In genomic region chr1:240164742-240165141, GRCh38 we compare ENCODE assay signal across 24 cellular contexts.
DNase-seq lines count a peak whose midpoint lies in the region; FAIRE-seq and TF ChIP-seq lines count a peak whose summit lies in the region.
"Had no signal": no experiment of that assay in that cellular context is flagged by ENCODE, and none has a peak within 500 bp of the region (broad histone marks: within the 10 kb centered on the region; RNA-seq: fewer than 3 reads in every experiment).

No MANE protein-coding gene starts in this region.

- peaks cover 11% of the 10 kb centered on the region for H3K79me1 ChIP-seq in mesenchymal stem cell (replicated peaks; ENCODE audit: low read length, poor library complexity, severe bottlenecking)

- H2AFZ ChIP-seq in mesenchymal stem cell (ENCODE audit: low read depth, low read length), result no peak overlapping the region

- no peak overlapping the region for H3K18ac ChIP-seq in mesenchymal stem cell (ENCODE audit: low read depth in 1 of 2, low read length in 2 of 2)

- no peaks in the 10 kb centered on the region for H3K27me3 ChIP-seq in mesenchymal stem cell (ENCODE audit: control insufficient read depth in 1 of 2, insufficient read depth in 1 of 2, low read length in 2 of 2)
- H3K27me3 ChIP-seq: BLaER1 treated with 17β-estradiol and CSF1 and Interleukin-3, amounts not matched to agents 10 nM and 100 nM had no signal

- no peak overlapping the region for H3K23ac ChIP-seq in mesenchymal stem cell (ENCODE audit: low read length in 2 of 2)

- H3K4me1 ChIP-seq in mesenchymal stem cell (ENCODE audit: control insufficient read depth, insufficient read depth, low read depth, low read length), result no peaks in the 10 kb centered on the region
- H3K4me1 ChIP-seq: A549; BLaER1 treated with 17β-estradiol and CSF1 and Interleukin-3, amounts not matched to agents 10 nM and 100 nM; Caco-2 had no signal

- in situ Hi-C loops in astrocyte of the spinal cord (cut with HindIII; ENCODE audit: low sequenced_read_pairs), result no loop called here

- H3K4me3 ChIP-seq in astrocyte of the spinal cord (ENCODE audit: low read depth, low read length) (no peak overlapping the region), mesenchymal stem cell (ENCODE audit: insufficient read depth in 1 of 2, low read depth in 1 of 2, low read length in 2 of 2) (no peak overlapping the region)
- H3K4me3 ChIP-seq: A549; BLaER1 treated with 17β-estradiol and CSF1 and Interleukin-3, amounts not matched to agents 10 nM and 100 nM; GM12878 had no signal

- H3K4ac ChIP-seq in mesenchymal stem cell (ENCODE audit: low read depth in 1 of 2, low read length in 2 of 2), result no peak overlapping the region

- H3K14ac ChIP-seq in mesenchymal stem cell (ENCODE audit: low read length in 2 of 2), result no peak overlapping the region

- no peak overlapping the region for H4K91ac ChIP-seq in mesenchymal stem cell (ENCODE audit: low read length)

- no peak overlapping the region for H3K4me2 ChIP-seq in mesenchymal stem cell (ENCODE audit: low read length, poor library complexity, severe bottlenecking)
- H3K4me2 ChIP-seq: A549; BLaER1 treated with 17β-estradiol and CSF1 and Interleukin-3, amounts not matched to agents 10 nM and 100 nM had no signal

- H4K8ac ChIP-seq in mesenchymal stem cell (ENCODE audit: low read length), result no peak overlapping the region

- H3K9ac ChIP-seq in mesenchymal stem cell (ENCODE audit: low read length), result no peak overlapping the region
- H3K9ac ChIP-seq: BLaER1 treated with 17β-estradiol and CSF1 and Interleukin-3, amounts not matched to agents 10 nM and 100 nM had no signal

- TF ChIP-seq CTCF in D721Med (IDR thresholded peaks at IDR 0.05; ENCODE audit: insufficient read depth, missing control alignments) (no peak), astrocyte of the spinal cord (IDR thresholded peaks at IDR 0.05; ENCODE audit: low read depth, low read length) (no peak)

- no peak overlapping the region for H2BK120ac ChIP-seq in mesenchymal stem cell (ENCODE audit: low read depth, low read length)

- DNase-seq in D721Med (ENCODE audit: insufficient read length, low spot score), result no peak
- peak; percentile 2 for DNase-seq in astrocyte of the spinal cord (ENCODE audit: low read depth, low spot score)
- DNase-seq in mesenchymal stem cell, result no peak
- no peak for DNase-seq in activated naive CD4-positive, alpha-beta T cell (lab: John Stamatoyannopoulos, UW)
- no peak for DNase-seq in T-helper 9 cell
- DNase-seq: AML-193; Caco-2; Calu3; CD4-positive, alpha-beta T cell; CD8-positive, alpha-beta T cell; DMS 273 treated with DMSO at 0.1 percent for 48 hours; DMS153; DMS53; DMS79; DND-41; EL; GDM1 had no signal

- H2BK15ac ChIP-seq in mesenchymal stem cell (ENCODE audit: low read depth, poor library complexity, severe bottlenecking), result no peak overlapping the region

- peak; percentile 88 for FAIRE-seq in D721Med (lab: Jason Lieb, UNC)
- FAIRE-seq: A549, GM12878, GM12892, GM18507 had no signal

- no peak overlapping the region for H2AK5ac ChIP-seq in mesenchymal stem cell (ENCODE audit: low read length, severe bottlenecking)

- H3K9me3 ChIP-seq in mesenchymal stem cell (ENCODE audit: control insufficient read depth, low read length), result peaks cover 46% of the 10 kb centered on the region

- peak overlapping the region; percentile 57 for H2BK5ac ChIP-seq in mesenchymal stem cell (ENCODE audit: low read depth, low read length, poor library complexity, severe bottlenecking)

- peaks cover 0 to 3% of the 10 kb centered on the region in 2 experiments for H3K36me3 ChIP-seq in mesenchymal stem cell (ENCODE audit: control insufficient read depth in 1 of 2, insufficient read depth in 2 of 2, low read depth in 1 of 2, low read length in 2 of 2)
- H3K36me3 ChIP-seq: BLaER1 treated with 17β-estradiol and CSF1 and Interleukin-3, amounts not matched to agents 10 nM and 100 nM had no signal

- H2BK12ac ChIP-seq in mesenchymal stem cell (ENCODE audit: low read length in 2 of 2), result no peak overlapping the region

- H3K27ac ChIP-seq in mesenchymal stem cell (ENCODE audit: low read length, poor library complexity, severe bottlenecking), result no peak overlapping the region
- H3K27ac ChIP-seq: 22Rv1; A549; BLaER1 treated with 17β-estradiol and CSF1 and Interleukin-3, amounts not matched to agents 10 nM and 100 nM; C4-2B had no signal
